1 cellular context compared by ENCODE assay signal in the genomic region with DNA sequence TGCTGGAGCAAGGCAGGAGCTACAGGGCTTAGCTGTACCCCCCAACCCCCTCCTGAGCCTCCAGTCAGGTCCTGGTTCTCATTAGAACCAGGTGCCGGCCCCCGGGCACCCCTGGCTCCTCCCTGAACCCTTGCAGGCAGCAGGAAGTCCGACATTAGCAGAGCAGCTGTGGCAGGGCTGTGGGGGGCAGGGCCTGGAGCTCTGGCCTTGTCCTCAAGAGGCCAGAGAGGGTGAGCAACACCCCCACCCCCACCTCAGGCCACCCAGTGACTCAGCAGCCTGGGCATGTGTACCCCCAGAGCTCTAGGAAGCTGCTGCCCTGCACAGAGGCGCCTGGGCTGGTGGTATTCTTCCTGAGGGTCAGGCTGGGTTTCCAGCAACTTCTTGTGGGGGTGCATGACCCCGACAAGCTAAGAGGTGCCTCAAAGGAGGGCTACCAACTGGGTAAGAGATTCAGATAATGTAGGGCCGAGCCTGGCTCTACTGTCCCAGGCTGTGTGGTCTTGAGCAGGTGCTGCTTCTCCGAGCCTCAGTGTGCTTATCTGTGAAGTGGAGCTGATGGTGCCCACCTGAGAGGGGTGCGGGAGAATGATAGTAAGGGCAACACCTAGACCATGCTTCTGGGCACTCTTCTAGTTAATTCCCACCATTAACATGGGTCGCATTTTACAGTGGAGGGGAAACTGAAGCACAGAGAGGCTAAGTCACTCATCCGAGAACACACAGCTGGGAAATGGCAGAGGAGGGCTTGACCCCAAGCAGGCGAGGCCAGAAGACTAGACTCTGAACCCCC.
TF ChIP-seq lines count a peak whose summit lies in the region.

No MANE protein-coding gene starts in this region.

TF ChIP-seq in HepG2, 621 proteins besides CTCF, POLR2A, EP300 and RAD21 (continued from another document):
- TF ChIP-seq, protein P1, sequence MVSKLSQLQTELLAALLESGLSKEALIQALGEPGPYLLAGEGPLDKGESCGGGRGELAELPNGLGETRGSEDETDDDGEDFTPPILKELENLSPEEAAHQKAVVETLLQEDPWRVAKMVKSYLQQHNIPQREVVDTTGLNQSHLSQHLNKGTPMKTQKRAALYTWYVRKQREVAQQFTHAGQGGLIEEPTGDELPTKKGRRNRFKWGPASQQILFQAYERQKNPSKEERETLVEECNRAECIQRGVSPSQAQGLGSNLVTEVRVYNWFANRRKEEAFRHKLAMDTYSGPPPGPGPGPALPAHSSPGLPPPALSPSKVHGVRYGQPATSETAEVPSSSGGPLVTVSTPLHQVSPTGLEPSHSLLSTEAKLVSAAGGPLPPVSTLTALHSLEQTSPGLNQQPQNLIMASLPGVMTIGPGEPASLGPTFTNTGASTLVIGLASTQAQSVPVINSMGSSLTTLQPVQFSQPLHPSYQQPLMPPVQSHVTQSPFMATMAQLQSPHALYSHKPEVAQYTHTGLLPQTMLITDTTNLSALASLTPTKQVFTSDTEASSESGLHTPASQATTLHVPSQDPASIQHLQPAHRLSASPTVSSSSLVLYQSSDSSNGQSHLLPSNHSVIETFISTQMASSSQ (IDR thresholded peaks at IDR 0.05; ENCODE audit: low read depth) = no peak
- TF ChIP-seq, protein P1 (CRISPR knock-in tag; IDR thresholded peaks at IDR 0.05; ENCODE audit: borderline replicate concordance) = peak; percentile 50; the same call in 1 of the 2 replicates
- TF ChIP-seq, protein P2, sequence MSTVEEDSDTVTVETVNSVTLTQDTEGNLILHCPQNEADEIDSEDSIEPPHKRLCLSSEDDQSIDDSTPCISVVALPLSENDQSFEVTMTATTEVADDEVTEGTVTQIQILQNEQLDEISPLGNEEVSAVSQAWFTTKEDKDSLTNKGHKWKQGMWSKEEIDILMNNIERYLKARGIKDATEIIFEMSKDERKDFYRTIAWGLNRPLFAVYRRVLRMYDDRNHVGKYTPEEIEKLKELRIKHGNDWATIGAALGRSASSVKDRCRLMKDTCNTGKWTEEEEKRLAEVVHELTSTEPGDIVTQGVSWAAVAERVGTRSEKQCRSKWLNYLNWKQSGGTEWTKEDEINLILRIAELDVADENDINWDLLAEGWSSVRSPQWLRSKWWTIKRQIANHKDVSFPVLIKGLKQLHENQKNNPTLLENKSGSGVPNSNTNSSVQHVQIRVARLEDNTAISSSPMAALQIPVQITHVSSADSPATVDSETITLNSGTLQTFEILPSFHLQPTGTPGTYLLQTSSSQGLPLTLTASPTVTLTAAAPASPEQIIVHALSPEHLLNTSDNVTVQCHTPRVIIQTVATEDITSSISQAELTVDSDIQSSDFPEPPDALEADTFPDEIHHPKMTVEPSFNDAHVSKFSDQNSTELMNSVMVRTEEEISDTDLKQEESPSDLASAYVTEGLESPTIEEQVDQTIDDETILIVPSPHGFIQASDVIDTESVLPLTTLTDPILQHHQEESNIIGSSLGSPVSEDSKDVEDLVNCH (CRISPR knock-in tag; IDR thresholded peaks at IDR 0.05) = no peak
- TF ChIP-seq ZNF782 (CRISPR knock-in tag; IDR thresholded peaks at IDR 0.05; ENCODE audit: borderline replicate concordance) = no peak
- no peak for TF ChIP-seq ZFP41 (CRISPR knock-in tag; IDR thresholded peaks at IDR 0.05; ENCODE audit: borderline replicate concordance)
- TF ChIP-seq TMF1 (CRISPR knock-in tag; IDR thresholded peaks at IDR 0.05; ENCODE audit: low read depth) = no peak
- TF ChIP-seq, protein P3, sequence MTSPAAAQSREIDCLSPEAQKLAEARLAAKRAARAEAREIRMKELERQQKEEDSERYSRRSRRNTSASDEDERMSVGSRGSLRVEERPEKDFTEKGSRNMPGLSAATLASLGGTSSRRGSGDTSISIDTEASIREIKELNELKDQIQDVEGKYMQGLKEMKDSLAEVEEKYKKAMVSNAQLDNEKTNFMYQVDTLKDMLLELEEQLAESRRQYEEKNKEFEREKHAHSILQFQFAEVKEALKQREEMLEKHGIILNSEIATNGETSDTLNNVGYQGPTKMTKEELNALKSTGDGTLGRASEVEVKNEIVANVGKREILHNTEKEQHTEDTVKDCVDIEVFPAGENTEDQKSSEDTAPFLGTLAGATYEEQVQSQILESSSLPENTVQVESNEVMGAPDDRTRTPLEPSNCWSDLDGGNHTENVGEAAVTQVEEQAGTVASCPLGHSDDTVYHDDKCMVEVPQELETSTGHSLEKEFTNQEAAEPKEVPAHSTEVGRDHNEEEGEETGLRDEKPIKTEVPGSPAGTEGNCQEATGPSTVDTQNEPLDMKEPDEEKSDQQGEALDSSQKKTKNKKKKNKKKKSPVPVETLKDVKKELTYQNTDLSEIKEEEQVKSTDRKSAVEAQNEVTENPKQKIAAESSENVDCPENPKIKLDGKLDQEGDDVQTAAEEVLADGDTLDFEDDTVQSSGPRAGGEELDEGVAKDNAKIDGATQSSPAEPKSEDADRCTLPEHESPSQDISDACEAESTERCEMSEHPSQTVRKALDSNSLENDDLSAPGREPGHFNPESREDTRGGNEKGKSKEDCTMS (CRISPR knock-in tag; conservative IDR thresholded peaks at IDR 0.05) = no peak
- TF ChIP-seq ZNF768 (CRISPR knock-in tag; IDR thresholded peaks at IDR 0.05) = peak; percentile 97
- TF ChIP-seq SAP130 (CRISPR knock-in tag; IDR thresholded peaks at IDR 0.05; ENCODE audit: low read depth) = peak; percentile 59
- TF ChIP-seq HMG20B (CRISPR knock-in tag; conservative IDR thresholded peaks at IDR 0.05) = no peak
- no peak for TF ChIP-seq ZNF337 (CRISPR knock-in tag; IDR thresholded peaks at IDR 0.05; ENCODE audit: borderline replicate concordance, low read depth)
- no peak for TF ChIP-seq NR2F1 (CRISPR knock-in tag; IDR thresholded peaks at IDR 0.05)
- peak; percentile 67; the same call in 1 of the 2 replicates for TF ChIP-seq ELF3 (CRISPR knock-in tag; IDR thresholded peaks at IDR 0.05)
- TF ChIP-seq ZNF256 (CRISPR knock-in tag; conservative IDR thresholded peaks at IDR 0.05) = no peak
- peak; percentile 90 for TF ChIP-seq NFE2L1 (CRISPR knock-in tag; IDR thresholded peaks at IDR 0.05; ENCODE audit: borderline replicate concordance)
- peak; percentile 64; the same call in 1 of the 2 replicates for TF ChIP-seq THAP9 (CRISPR knock-in tag; IDR thresholded peaks at IDR 0.05; ENCODE audit: borderline replicate concordance)
- 0 out of 2 replicates have a peak, but pooled peaks have one; percentile 35 for TF ChIP-seq RCOR2 (CRISPR knock-in tag; IDR thresholded peaks at IDR 0.05)
- TF ChIP-seq CBX5 (CRISPR knock-in tag; IDR thresholded peaks at IDR 0.05; ENCODE audit: borderline replicate concordance) = no peak
- peak; percentile 49; the same call in 1 of the 2 replicates for TF ChIP-seq HOXA3 (CRISPR knock-in tag; IDR thresholded peaks at IDR 0.05)
- no peak for TF ChIP-seq ZNF749 (CRISPR knock-in tag; IDR thresholded peaks at IDR 0.05; ENCODE audit: borderline replicate concordance)
- peak; percentile 46; the same call in 1 of the 2 replicates for TF ChIP-seq SALL1 (CRISPR knock-in tag; IDR thresholded peaks at IDR 0.05)
- 0 out of 4 replicates have a peak, but pooled peaks of 1 of the 2 experiments have one; percentile 33 for TF ChIP-seq MAFK (conservative IDR thresholded peaks at IDR 0.05 in 1 of 2, IDR thresholded peaks at IDR 0.05 in 1 of 2; ENCODE audit: low read length in 2 of 2)
